In the genomic region with DNA sequence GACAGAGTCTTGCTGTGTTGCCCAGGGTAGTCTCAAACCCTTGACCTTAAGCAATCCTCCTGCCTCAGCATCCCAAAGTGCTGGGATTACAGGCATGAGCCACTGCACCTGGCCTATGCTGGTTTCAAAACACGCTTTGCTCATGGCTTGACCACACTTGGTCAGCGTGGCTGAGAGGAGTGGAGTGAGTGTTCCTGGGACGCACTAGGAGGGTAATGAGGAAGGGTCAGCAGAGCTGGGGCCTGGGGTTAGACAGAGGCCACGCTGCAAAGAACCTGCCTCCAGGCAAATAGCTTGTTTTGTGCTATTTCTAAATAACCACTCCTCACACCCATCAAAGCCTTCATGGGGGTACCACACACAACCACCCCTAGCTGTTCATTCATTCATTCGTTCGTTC, we compare ENCODE assay signal across 2 cellular contexts.
TF ChIP-seq lines count a peak whose summit lies in the region.

No MANE protein-coding gene starts in this region.

TF ChIP-seq in H1, 55 proteins besides CTCF, POLR2A, EP300 and RAD21:
- TF ChIP-seq CTBP2 (IDR thresholded peaks at IDR 0.05; ENCODE audit: borderline replicate concordance, insufficient read depth, insufficient read length, low read length) (no peak), RXRA (IDR thresholded peaks at IDR 0.05; ENCODE audit: insufficient read depth, low read depth, low read length) (no peak), BACH1 (IDR thresholded peaks at IDR 0.05; ENCODE audit: low read length) (no peak), FOSL1 (IDR thresholded peaks at IDR 0.05; ENCODE audit: insufficient read depth, low read depth, low read length) (no peak), CHD2 (IDR thresholded peaks at IDR 0.05; ENCODE audit: low read length) (no peak), NRF1 (IDR thresholded peaks at IDR 0.05; ENCODE audit: low read depth, low read length) (no peak)

TF ChIP-seq in WTC11, 78 proteins besides CTCF, POLR2A, EP300 and RAD21 (continued from another document):
- TF ChIP-seq, protein P1, sequence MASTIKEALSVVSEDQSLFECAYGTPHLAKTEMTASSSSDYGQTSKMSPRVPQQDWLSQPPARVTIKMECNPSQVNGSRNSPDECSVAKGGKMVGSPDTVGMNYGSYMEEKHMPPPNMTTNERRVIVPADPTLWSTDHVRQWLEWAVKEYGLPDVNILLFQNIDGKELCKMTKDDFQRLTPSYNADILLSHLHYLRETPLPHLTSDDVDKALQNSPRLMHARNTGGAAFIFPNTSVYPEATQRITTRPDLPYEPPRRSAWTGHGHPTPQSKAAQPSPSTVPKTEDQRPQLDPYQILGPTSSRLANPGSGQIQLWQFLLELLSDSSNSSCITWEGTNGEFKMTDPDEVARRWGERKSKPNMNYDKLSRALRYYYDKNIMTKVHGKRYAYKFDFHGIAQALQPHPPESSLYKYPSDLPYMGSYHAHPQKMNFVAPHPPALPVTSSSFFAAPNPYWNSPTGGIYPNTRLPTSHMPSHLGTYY (CRISPR knock-in tag; IDR thresholded peaks at IDR 0.05) = no peak
- TF ChIP-seq ZNF671 (CRISPR knock-in tag; IDR thresholded peaks at IDR 0.05) (no peak), SMAD4 (CRISPR knock-in tag; IDR thresholded peaks at IDR 0.05) (no peak)
